ENCODE assay signal across 22 cellular contexts in the genomic region with DNA sequence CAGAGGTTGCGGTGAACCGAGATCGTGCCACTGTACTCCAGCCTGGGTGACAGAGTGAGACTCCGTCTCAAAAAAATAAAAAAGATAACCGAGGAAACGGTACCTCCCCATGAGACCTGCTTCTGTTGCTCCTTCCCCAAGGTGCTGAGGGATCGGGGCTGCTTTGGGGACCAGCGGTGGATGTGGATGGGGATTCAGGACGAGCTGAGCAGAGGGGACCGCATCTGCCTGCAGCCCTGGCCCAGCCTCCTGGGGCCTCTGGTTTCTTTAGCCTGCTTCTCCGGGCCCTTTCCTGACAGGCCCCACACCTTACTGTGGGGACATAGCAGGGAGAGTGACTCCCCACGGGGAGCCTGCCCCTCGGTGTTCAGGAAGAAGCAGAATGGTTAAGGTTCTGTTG.
"Had no signal": no experiment of that assay in that cellular context is flagged by ENCODE, and none has a peak within 500 bp of the region (broad histone marks: within the 10 kb centered on the region; RNA-seq: fewer than 3 reads in every experiment).

No MANE protein-coding gene starts in this region.

- H3K79me2 ChIP-seq: hepatocyte had no signal

- ATAC-seq: foreskin keratinocyte; left cardiac atrium; lower lobe of right lung; natural killer cell; stimulated activated naive CD8-positive, alpha-beta T cell treated with anti-CD3 and anti-CD28 coated beads, Interleukin-15, Interleukin-2, amounts not matched to agents 100 U/mL and 50 U/mL, for 24 hours had no signal

- H3K36me3 Mint-ChIP-seq: natural killer cell had no signal

- DNase-seq: dermis blood vessel endothelial cell; endodermal cell; erythroblast; foreskin keratinocyte; kidney; left cardiac atrium; left ventricle myocardium inferior; lower lobe of right lung; natural killer cell; small intestine; stimulated activated CD4-positive, alpha-beta T cell treated with anti-CD3 and anti-CD28 coated beads, Interleukin-12 subunit alpha, Interleukin-12 subunit beta, amount 100 ng/mL, for 4 hours; stimulated activated naive CD8-positive, alpha-beta T cell treated with anti-CD3 and anti-CD28 coated beads, Interleukin-15, Interleukin-2, amounts not matched to agents 100 U/mL and 50 U/mL, for 24 hours; thyroid gland; upper lobe of left lung; uterus had no signal

- H3K9me3 Mint-ChIP-seq: endodermal cell, memory B cell, mesothelial cell of epicardium, natural killer cell, neural crest cell had no signal

- H3K27ac Mint-ChIP-seq: endodermal cell, memory B cell, mesothelial cell of epicardium, natural killer cell had no signal

- H3K4me3 ChIP-seq: hepatocyte, left ventricle myocardium inferior, lower lobe of right lung, ovary, right atrium auricular region, suprapubic skin, thyroid gland, upper lobe of left lung, uterus had no signal

- H3K27me3 ChIP-seq: foreskin keratinocyte, hepatocyte, ovary, right atrium auricular region, suprapubic skin, thyroid gland, upper lobe of left lung, uterus had no signal

- H3K9me3 ChIP-seq: left ventricle myocardium inferior, lower lobe of right lung, ovary, right atrium auricular region, suprapubic skin, thyroid gland, upper lobe of left lung, uterus had no signal

- H3K4me1 ChIP-seq: foreskin keratinocyte, left ventricle myocardium inferior, lower lobe of right lung, right atrium auricular region, suprapubic skin, thyroid gland, upper lobe of left lung, uterus had no signal

- H3K36me3 ChIP-seq: ovary, uterus had no signal

- H3K4me1 Mint-ChIP-seq: endodermal cell, mesothelial cell of epicardium, neural crest cell had no signal

- FAIRE-seq: kidney, small intestine had no signal

- H3K4me2 ChIP-seq: hepatocyte had no signal

- H2AFZ ChIP-seq: hepatocyte had no signal

- H3K27ac ChIP-seq: foreskin keratinocyte, hepatocyte, left ventricle myocardium inferior, lower lobe of right lung, ovary, right atrium auricular region, suprapubic skin, thyroid gland, upper lobe of left lung, uterus had no signal

- H3K4me3 Mint-ChIP-seq: endodermal cell, memory B cell, mesothelial cell of epicardium, natural killer cell, neural crest cell had no signal

- H3K27me3 Mint-ChIP-seq: memory B cell had no signal
